Comparison of ENCODE assay signal across 14 cellular contexts in genomic region chr1:37537378-37537777, GRCh38. TPM values are rescaled to one million over a fixed set of nuclear protein-coding genes. Genes with fewer than 3 reads are reported as not detected.
A peak's percentile ranks its signal among the peaks of the same experiment; 100 is the strongest.
DNase-seq lines count a peak whose midpoint lies in the region; ATAC-seq and TF ChIP-seq lines count a peak whose summit lies in the region.
"Had no signal": no experiment of that assay in that cellular context is flagged by ENCODE, and none has a peak within 500 bp of the region (broad histone marks: within the 10 kb centered on the region; RNA-seq: fewer than 3 reads in every experiment).

No MANE protein-coding gene starts in this region.

- no peaks in the 10 kb centered on the region for H3K9me3 ChIP-seq in RWPE2 (ENCODE audit: severe bottlenecking)
- H3K9me3 ChIP-seq: right atrium auricular region had no signal

- peak overlapping the region; percentile 79 for H3K27ac ChIP-seq in RWPE2 (ENCODE audit: poor library complexity, severe bottlenecking)
- H3K27ac ChIP-seq: right atrium auricular region had no signal

- H3K4me1 Mint-ChIP-seq in activated CD4-positive, alpha-beta T cell treated with anti-CD3 and anti-CD28 coated beads, Interleukin-2, amount 10 ng/mL, durations not matched to agents 24 days and 14 days, result peaks cover 7% of the 10 kb centered on the region
- peaks cover 30% of the 10 kb centered on the region for H3K4me1 Mint-ChIP-seq in stimulated activated effector memory CD8-positive, alpha-beta T cell treated with anti-CD3 and anti-CD28 coated beads, Interleukin-12 subunit alpha, Interleukin-12 subunit beta, amount 100 ng/mL, for 72 hours

- H3K36me3 Mint-ChIP-seq in activated CD4-positive, alpha-beta T cell treated with anti-CD3 and anti-CD28 coated beads, Interleukin-2, amount 10 ng/mL, durations not matched to agents 24 days and 14 days (ENCODE audit: low read depth), result peaks cover 53% of the 10 kb centered on the region
- H3K36me3 Mint-ChIP-seq in stimulated activated effector memory CD8-positive, alpha-beta T cell treated with anti-CD3 and anti-CD28 coated beads, Interleukin-12 subunit alpha, Interleukin-12 subunit beta, amount 100 ng/mL, for 72 hours, result peaks cover 85% of the 10 kb centered on the region

- H3K27ac Mint-ChIP-seq in activated CD4-positive, alpha-beta T cell treated with anti-CD3 and anti-CD28 coated beads, Interleukin-2, amount 10 ng/mL, durations not matched to agents 24 days and 14 days, result peak overlapping the region; percentile 59
- peak overlapping the region; percentile 39 for H3K27ac Mint-ChIP-seq in stimulated activated effector memory CD8-positive, alpha-beta T cell treated with anti-CD3 and anti-CD28 coated beads, Interleukin-12 subunit alpha, Interleukin-12 subunit beta, amount 100 ng/mL, for 72 hours

- no peaks in the 10 kb centered on the region for H3K27me3 ChIP-seq in RWPE2 (ENCODE audit: insufficient read depth, poor library complexity, severe bottlenecking)
- H3K27me3 ChIP-seq: right atrium auricular region had no signal

- H3K4me3 ChIP-seq in RWPE2 (ENCODE audit: severe bottlenecking) (no peak overlapping the region), epithelial cell of proximal tubule (ENCODE audit: low read depth, low read length) (no peak overlapping the region)
- H3K4me3 ChIP-seq: right atrium auricular region had no signal

- TF ChIP-seq CTCF in RWPE2 (IDR thresholded peaks at IDR 0.05; ENCODE audit: poor library complexity, severe bottlenecking), result no peak
- no peak for TF ChIP-seq CTCF in epithelial cell of proximal tubule (conservative IDR thresholded peaks at IDR 0.05; ENCODE audit: low read depth, low read length)

- H3K4me3 Mint-ChIP-seq in activated CD4-positive, alpha-beta T cell treated with anti-CD3 and anti-CD28 coated beads, Interleukin-2, amount 10 ng/mL, durations not matched to agents 24 days and 14 days, result no peak overlapping the region
- no peak overlapping the region for H3K4me3 Mint-ChIP-seq in stimulated activated effector memory CD8-positive, alpha-beta T cell treated with anti-CD3 and anti-CD28 coated beads, Interleukin-12 subunit alpha, Interleukin-12 subunit beta, amount 100 ng/mL, for 72 hours

- no peaks in the 10 kb centered on the region for H3K9me3 Mint-ChIP-seq in activated CD4-positive, alpha-beta T cell treated with anti-CD3 and anti-CD28 coated beads, Interleukin-2, amount 10 ng/mL, durations not matched to agents 24 days and 14 days
- H3K9me3 Mint-ChIP-seq in stimulated activated effector memory CD8-positive, alpha-beta T cell treated with anti-CD3 and anti-CD28 coated beads, Interleukin-12 subunit alpha, Interleukin-12 subunit beta, amount 100 ng/mL, for 72 hours, result no peaks in the 10 kb centered on the region

- H3K36me3 ChIP-seq in RWPE2 (ENCODE audit: low read depth), result peaks cover 61% of the 10 kb centered on the region

- peak; percentile 71 for ATAC-seq in RWPE2 (ENCODE audit: low read depth)
- ATAC-seq in stimulated activated effector memory CD8-positive, alpha-beta T cell treated with anti-CD3 and anti-CD28 coated beads, Interleukin-12 subunit alpha, Interleukin-12 subunit beta, amount 100 ng/mL, for 72 hours, result peak; percentile 96

- intact Hi-C loops in activated CD4-positive, alpha-beta T cell treated with anti-CD3 and anti-CD28 coated beads, Interleukin-2, amount 10 ng/mL, durations not matched to agents 24 days and 14 days (cut with micrococcal nuclease), result no loop called here

- H3K27me3 Mint-ChIP-seq in activated CD4-positive, alpha-beta T cell treated with anti-CD3 and anti-CD28 coated beads, Interleukin-2, amount 10 ng/mL, durations not matched to agents 24 days and 14 days, result no peaks in the 10 kb centered on the region

- no peak for DNase-seq in activated CD4-positive, alpha-beta T cell treated with anti-CD3 and anti-CD28 coated beads, Interleukin-2, amount 10 ng/mL, durations not matched to agents 24 days and 14 days
- DNase-seq in activated CD4-positive, alpha-beta T cell treated with anti-CD3 and anti-CD28 coated beads, Interleukin-2, amount 50 U/mL, for 4 hours, result no peak
- DNase-seq in RWPE2 (ENCODE audit: low spot score) (no peak), epithelial cell of proximal tubule (ENCODE audit: low read depth) (peak; percentile 67), SW480 (ENCODE audit: low spot score) (no peak), NCI-H1417 (lab: John Stamatoyannopoulos, UW) (no peak), NAMALWA (ENCODE audit: low spot score) (no peak)
- no peak for DNase-seq in stimulated activated effector memory CD8-positive, alpha-beta T cell treated with anti-CD3 and anti-CD28 coated beads, Interleukin-12 subunit alpha, Interleukin-12 subunit beta, amount 100 ng/mL, for 72 hours (ENCODE audit: low spot score in 2 of 2)
- DNase-seq: cerebellar nuclear complex, GDM1, mesendoderm, NCI-H1092 had no signal

- H3K4me1 ChIP-seq in RWPE2 (ENCODE audit: insufficient read depth, poor library complexity, severe bottlenecking), result peaks cover 41% of the 10 kb centered on the region

RNA-seq across cellular contexts. Expression of gene SNIP1, which starts 16.7 kb away (rescaled TPM):
- 22.7 and 25.4 TPM in 2 replicates for total RNA-seq in activated CD4-positive, alpha-beta T cell treated with anti-CD3 and anti-CD28 coated beads, Interleukin-2, amount 10 ng/mL, durations not matched to agents 24 days and 14 days
- total RNA-seq in epithelial cell of proximal tubule, result 6.8 and 8.3 TPM in 2 replicates

RNA-seq across cellular contexts. Expression of gene DNALI1, which starts 19.4 kb away (rescaled TPM):
- total RNA-seq in activated CD4-positive, alpha-beta T cell treated with anti-CD3 and anti-CD28 coated beads, Interleukin-2, amount 10 ng/mL, durations not matched to agents 24 days and 14 days, result not detected in 2 replicates
- total RNA-seq in epithelial cell of proximal tubule, result 3.5 and 16.4 TPM in 2 replicates
- total RNA-seq: T-helper 1 cell treated with Interleukin-12 subunit alpha and Interleukin-12 subunit beta and Interleukin-4 antibody, amounts not matched to agents 30 ng/mL and 1 ng/mL, for 36 hours had no signal

RNA-seq across cellular contexts. Expression of gene MEAF6, which starts 22.8 kb away (rescaled TPM):
- total RNA-seq in activated CD4-positive, alpha-beta T cell treated with anti-CD3 and anti-CD28 coated beads, Interleukin-2, amount 10 ng/mL, durations not matched to agents 24 days and 14 days, result 94.4 and 95.6 TPM in 2 replicates
- 64.2 and 73.1 TPM in 2 replicates for total RNA-seq in epithelial cell of proximal tubule

RNA-seq across cellular contexts. Expression of gene GNL2, which starts 58.4 kb away (rescaled TPM):
- total RNA-seq in activated CD4-positive, alpha-beta T cell treated with anti-CD3 and anti-CD28 coated beads, Interleukin-2, amount 10 ng/mL, durations not matched to agents 24 days and 14 days, result 109 and 110 TPM in 2 replicates
- total RNA-seq in epithelial cell of proximal tubule, result 58.1 and 74.6 TPM in 2 replicates
